9 cellular contexts compared by ENCODE assay signal in the genomic region with DNA sequence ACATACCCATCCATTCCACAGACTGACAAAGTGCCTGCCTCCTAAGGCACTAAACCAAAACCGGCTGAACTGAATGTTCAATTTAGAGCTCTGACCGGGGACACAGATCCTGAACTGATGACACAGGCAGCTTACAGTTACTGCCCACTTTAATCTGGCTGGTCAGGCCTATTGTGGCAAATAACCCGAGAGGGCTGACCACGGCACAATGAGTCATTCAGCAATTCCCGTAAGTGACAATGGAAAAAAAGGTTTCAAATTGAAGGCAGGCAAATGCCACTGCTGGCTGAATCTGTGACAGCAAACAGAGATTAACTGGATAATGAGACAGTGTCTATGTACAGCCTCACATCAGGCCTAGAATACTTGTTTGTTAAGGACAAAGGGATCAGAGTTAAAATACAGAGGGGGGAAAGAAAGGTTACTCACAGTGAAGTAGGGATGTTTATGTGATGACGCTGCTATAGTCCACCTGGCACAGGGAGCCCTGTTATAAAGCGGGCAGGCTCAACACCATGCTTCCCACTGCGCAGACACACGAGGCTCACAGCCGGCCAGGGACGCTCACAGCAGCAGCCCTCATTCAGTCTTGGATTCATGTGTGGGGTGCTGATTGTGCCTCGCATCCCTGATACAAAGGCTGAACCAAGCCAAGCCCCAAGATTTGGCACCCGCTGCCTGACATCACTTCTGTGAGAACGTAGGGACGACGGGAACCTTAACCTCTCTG. TPM values are rescaled to one million over a fixed set of nuclear protein-coding genes. Genes with fewer than 3 reads are reported as not detected.
DNase-seq lines count a peak whose midpoint lies in the region; ATAC-seq, FAIRE-seq and TF ChIP-seq lines count a peak whose summit lies in the region.
"Had no signal": no experiment of that assay in that cellular context is flagged by ENCODE, and none has a peak within 500 bp of the region (broad histone marks: within the 10 kb centered on the region; RNA-seq: fewer than 3 reads in every experiment).

No MANE protein-coding gene starts in this region.

- CTCF ChIA-PET in HepG2 (lab: Yijun Ruan, JAX; ENCODE audit: low intra/inter-chr PET ratio, low total read pairs): no interaction called here

- no TSS peak for BruUV-seq in HepG2 (replicated peaks; lab: Mats Ljungman, UMichigan)

- peaks cover 13% of the 10 kb centered on the region for H3K4me1 ChIP-seq in HepG2 (ENCODE audit: insufficient read depth, low read length)

- H3K9me3 ChIP-seq in HepG2 (ENCODE audit: low read length): no peaks in the 10 kb centered on the region

- H3K4me2 ChIP-seq in HepG2 (ENCODE audit: low read depth, low read length): 0 out of 2 replicates have a peak overlapping the region, but pooled peaks have one; percentile 6

- no peak for FAIRE-seq in HepG2 (lab: Jason Lieb, UNC)

- TF ChIP-seq CTCF in HepG2 (CRISPR knock-in tag; IDR thresholded peaks at IDR 0.05): no peak

- no peak overlapping the region for H3K27ac ChIP-seq in HepG2 (ENCODE audit: extremely low read length, insufficient read depth, low read length)

- TF ChIP-seq POLR2A in HepG2 (IDR thresholded peaks at IDR 0.05; ENCODE audit: insufficient read depth in 1 of 2, low read depth in 2 of 2, low read length in 2 of 2): no peak

- H3K36me3 ChIP-seq in HepG2 (replicated peaks in 1 of 2; ENCODE audit: control insufficient read depth in 1 of 2, insufficient read depth in 2 of 2, low read length in 2 of 2): peaks cover 0 to 4% of the 10 kb centered on the region in 2 experiments; a peak in 4 of 5 replicates

- in situ Hi-C loops in ACHN (cut with HindIII; ENCODE audit: low pct_ligation_motif_present, low pct_unique_long_range_greater_than_20kb, low sequenced_read_pairs): loop anchor here (25.0 kb wide), 1 partner anchor 138 kb away; no protein-coding TSS in a partner anchor
- in situ Hi-C loops in HepG2 (cut with HindIII; ENCODE audit: extremely low pct_ligation_motif_present, low pct_unique_long_range_greater_than_20kb): no loop called here

- ATAC-seq in HepG2 (peak; percentile 43; the same call in 2 of the 3 replicates), Right ventricle myocardium superior (ENCODE audit: poor library complexity) (no peak), HG03280 (IDR thresholded peaks at IDR 0.05; ENCODE audit: unreplicated experiment) (no peak)

- H4K20me1 ChIP-seq in HepG2 (ENCODE audit: insufficient read depth, low read length): no peaks in the 10 kb centered on the region

- intact Hi-C loops in HepG2 (cut with micrococcal nuclease; ENCODE audit: unreplicated experiment): no loop called here
- intact Hi-C loops in Right ventricle myocardium superior (cut with DNase I): no loop called here

- no peak overlapping the region for H2AFZ ChIP-seq in HepG2 (ENCODE audit: low read length)

- H3K9ac ChIP-seq in HepG2 (ENCODE audit: insufficient read depth, low read depth, low read length): no peak overlapping the region

- no peak for TF ChIP-seq EP300 in HepG2 (IDR thresholded peaks at IDR 0.05; ENCODE audit: low read depth in 2 of 2, low read length in 2 of 2)
- no peak for TF ChIP-seq EP300 in HepG2 (CRISPR knock-in tag; IDR thresholded peaks at IDR 0.05; ENCODE audit: borderline replicate concordance)

- POLR2A ChIA-PET in HepG2 (lab: Yijun Ruan, JAX): no interaction called here

- no peaks in the 10 kb centered on the region for H3K79me2 ChIP-seq in HepG2 (ENCODE audit: insufficient read depth, low read length)

- 69% methylated on average over 10 of the region's 16 CpGs for WGBS in HepG2 (ENCODE audit: low lambda C conversion rate)

- DNase-seq in ACHN (peak; percentile 69), HT1080 (ENCODE audit: low read depth) (peak; percentile 77), astrocyte of the hippocampus (ENCODE audit: low read depth, low spot score) (peak; percentile 92), HepG2 (ENCODE audit: low spot score) (peak; percentile 77), GOT3 (lab: John Stamatoyannopoulos, UW) (no peak), Right ventricle myocardium superior (no peak)
- no peak for DNase-seq in activated T-cell treated with anti-CD3 and anti-CD28 coated beads, Interleukin-2, amount 50 U/mL, for 48 hours
- DNase-seq: NCI-H226 had no signal

- H3K4me3 ChIP-seq in HepG2 (replicated peaks in 1 of 3; ENCODE audit: insufficient read depth in 1 of 3, low read depth in 2 of 3, low read length in 3 of 3): no peak overlapping the region

- no peak for TF ChIP-seq RAD21 in HepG2 (CRISPR knock-in tag; IDR thresholded peaks at IDR 0.05)

- H3K27me3 ChIP-seq in HepG2 (ENCODE audit: control insufficient read depth in 1 of 2, insufficient read depth in 2 of 2, low read length in 2 of 2): no peaks in the 10 kb centered on the region

TF ChIP-seq in HepG2, 621 proteins besides CTCF, POLR2A, EP300 and RAD21 (continues in another document):
- TF ChIP-seq ZNF331 (CRISPR knock-in tag; IDR thresholded peaks at IDR 0.05) (peak; percentile 45; the same call in 1 of the 2 replicates), SOX13 (IDR thresholded peaks at IDR 0.05) (no peak), SOX13 (CRISPR knock-in tag; conservative IDR thresholded peaks at IDR 0.05 in 1 of 2, IDR thresholded peaks at IDR 0.05 in 1 of 2) (peak in 1 of 2 experiments; percentile 90; a peak in 2 of 4 replicates), PHF8 (CRISPR knock-in tag; IDR thresholded peaks at IDR 0.05) (no peak), SAP130 (CRISPR knock-in tag; IDR thresholded peaks at IDR 0.05; ENCODE audit: low read depth) (0 out of 2 replicates have a peak, but pooled peaks have one; percentile 22), ATF7 (IDR thresholded peaks at IDR 0.05) (no peak), ATF7 (CRISPR knock-in tag; IDR thresholded peaks at IDR 0.05) (no peak)

RNA-seq across cellular contexts. Expression of gene RTN4IP1, which starts 54.4 kb away (rescaled TPM):
- total RNA-seq in HT1080 (2014; rRNA removed; shearing (Covaris generic)): 11.3 and 12.0 TPM in 2 replicates
- 13.4 and 13.6 TPM in 2 replicates for polyA plus RNA-seq in HT1080 (2015; cell fraction: cytosol; rRNA removed)
- 13.0 and 13.1 TPM in 2 replicates for polyA plus RNA-seq in HT1080 (2015; cell fraction: nucleus; rRNA removed)
- total RNA-seq in HepG2 (2016; rRNA removed; fragmentation: Illumina TruSeq; extraction: Trizol): 17.2 and 25.2 TPM in 2 replicates
- 6.0 and 8.2 TPM in 2 replicates for total RNA-seq in HepG2 (2016; cell fraction: cytosol; rRNA removed; fragmentation: Illumina TruSeq; extraction: Trizol; ENCODE audit: low read depth)
- 18.1 and 25.5 TPM in 2 replicates for total RNA-seq in HepG2 (2016; cell fraction: insoluble cytoplasmic fraction; rRNA removed; fragmentation: Illumina TruSeq; extraction: Trizol)
- total RNA-seq in HepG2 (2016; cell fraction: membrane; rRNA removed; fragmentation: Illumina TruSeq; extraction: Trizol): 10.8 and 11.0 TPM in 2 replicates
- 11.3 and 12.1 TPM in 2 replicates for total RNA-seq in HepG2 (2016; cell fraction: nucleus; rRNA removed; fragmentation: Illumina TruSeq; extraction: Trizol)
- polyA plus RNA-seq in HepG2 (2011; rRNA removed): 4.7 and 5.5 TPM in 2 replicates
- polyA plus RNA-seq in HepG2 (2011; cell fraction: cytosol; rRNA removed): 4.0 and 5.2 TPM in 2 replicates
- 1.7 and 2.3 TPM in 2 replicates for polyA plus RNA-seq in HepG2 (2011; cell fraction: nucleus; rRNA removed)
- 7.0 and 7.1 TPM in 2 replicates for polyA plus RNA-seq in HepG2 (2012)
- 2.7 and 3.5 TPM in 2 replicates for polyA plus RNA-seq in HepG2 (2016; cell fraction: cytosol; fragmentation: Illumina TruSeq; extraction: Trizol; ENCODE audit: low read depth)
- 19.5 and 22.1 TPM in 2 replicates for polyA plus RNA-seq in HepG2 (2016; cell fraction: insoluble cytoplasmic fraction; fragmentation: Illumina TruSeq; extraction: Trizol; ENCODE audit: low read depth)
- 5.7 and 6.9 TPM in 2 replicates for polyA plus RNA-seq in HepG2 (2016; cell fraction: membrane; fragmentation: Illumina TruSeq; extraction: Trizol; ENCODE audit: low read depth)
- 6.8 and 8.1 TPM in 2 replicates for polyA plus RNA-seq in HepG2 (2016; cell fraction: nucleus; fragmentation: Illumina TruSeq; extraction: Trizol; ENCODE audit: insufficient read depth, low read depth)
- polyA minus RNA-seq in HepG2 (2011; rRNA and poly(A)+ RNA removed; ENCODE audit: low replicate concordance): 4.5 and 10.4 TPM in 2 replicates
- 2.9 and 3.2 TPM in 2 replicates for polyA minus RNA-seq in HepG2 (2011; cell fraction: cytosol; rRNA and poly(A)+ RNA removed)
- polyA minus RNA-seq in HepG2 (2011; cell fraction: nucleus; rRNA and poly(A)+ RNA removed): 10.2 and 10.3 TPM in 2 replicates
- total RNA-seq in Right ventricle myocardium superior: 20.4 TPM

RNA-seq across cellular contexts. Expression of gene QRSL1, which starts 54.5 kb away (rescaled TPM):
- 13.7 and 14.2 TPM in 2 replicates for total RNA-seq in HT1080 (2014; rRNA removed; shearing (Covaris generic))
- 10.2 and 10.6 TPM in 2 replicates for polyA plus RNA-seq in HT1080 (2015; cell fraction: cytosol; rRNA removed)
- polyA plus RNA-seq in HT1080 (2015; cell fraction: nucleus; rRNA removed): 9.2 and 12.8 TPM in 2 replicates
- 22.3 and 24.2 TPM in 2 replicates for total RNA-seq in HepG2 (2016; rRNA removed; fragmentation: Illumina TruSeq; extraction: Trizol)
- 8.5 and 9.3 TPM in 2 replicates for total RNA-seq in HepG2 (2016; cell fraction: cytosol; rRNA removed; fragmentation: Illumina TruSeq; extraction: Trizol; ENCODE audit: low read depth)
- total RNA-seq in HepG2 (2016; cell fraction: insoluble cytoplasmic fraction; rRNA removed; fragmentation: Illumina TruSeq; extraction: Trizol): 22.7 and 26.6 TPM in 2 replicates
- 19.1 and 19.6 TPM in 2 replicates for total RNA-seq in HepG2 (2016; cell fraction: membrane; rRNA removed; fragmentation: Illumina TruSeq; extraction: Trizol)
- 13.8 and 19.9 TPM in 2 replicates for total RNA-seq in HepG2 (2016; cell fraction: nucleus; rRNA removed; fragmentation: Illumina TruSeq; extraction: Trizol)
- polyA plus RNA-seq in HepG2 (2011; rRNA removed): 6.4 and 8.2 TPM in 2 replicates
- 5.0 and 5.5 TPM in 2 replicates for polyA plus RNA-seq in HepG2 (2011; cell fraction: cytosol; rRNA removed)
- polyA plus RNA-seq in HepG2 (2011; cell fraction: nucleus; rRNA removed): 3.4 and 3.8 TPM in 2 replicates
- polyA plus RNA-seq in HepG2 (2012): 7.6 and 8.7 TPM in 2 replicates
- 5.1 and 6.2 TPM in 2 replicates for polyA plus RNA-seq in HepG2 (2016; cell fraction: cytosol; fragmentation: Illumina TruSeq; extraction: Trizol; ENCODE audit: low read depth)
- 18.4 and 18.9 TPM in 2 replicates for polyA plus RNA-seq in HepG2 (2016; cell fraction: insoluble cytoplasmic fraction; fragmentation: Illumina TruSeq; extraction: Trizol; ENCODE audit: low read depth)
- 9.0 and 9.9 TPM in 2 replicates for polyA plus RNA-seq in HepG2 (2016; cell fraction: membrane; fragmentation: Illumina TruSeq; extraction: Trizol; ENCODE audit: low read depth)
- polyA plus RNA-seq in HepG2 (2016; cell fraction: nucleus; fragmentation: Illumina TruSeq; extraction: Trizol; ENCODE audit: insufficient read depth, low read depth): 11.0 and 15.2 TPM in 2 replicates
- polyA minus RNA-seq in HepG2 (2011; rRNA and poly(A)+ RNA removed; ENCODE audit: low replicate concordance): 12.6 and 15.4 TPM in 2 replicates
- 5.0 and 5.5 TPM in 2 replicates for polyA minus RNA-seq in HepG2 (2011; cell fraction: cytosol; rRNA and poly(A)+ RNA removed)
- polyA minus RNA-seq in HepG2 (2011; cell fraction: nucleus; rRNA and poly(A)+ RNA removed): 18.9 and 19.0 TPM in 2 replicates
- 21.4 TPM for total RNA-seq in Right ventricle myocardium superior

Comparison
In these comparisons a context has a peak if more than half of its experiments do, and no peak if none do; other contexts are left out.
1. DNase-seq: peak in ACHN (single experiment), HT1080 (single experiment), astrocyte of the hippocampus (single experiment) and HepG2 (single experiment); none in GOT3 (single experiment), Right ventricle myocardium superior (single experiment) and activated T-cell treated with anti-CD3 and anti-CD28 coated beads, Interleukin-2, amount 50 U/mL, for 48 hours (0 of 2).